In genomic region chr19:14582894-14583340, GRCh38 we compare ENCODE assay signal across 1 cellular context.
A peak's percentile ranks its signal among the peaks of the same experiment; 100 is the strongest.
TF ChIP-seq lines count a peak whose summit lies in the region.

Gene CLEC17A (plus strand): TSS chr19:14583084. CDS start chr19:14583161, 77 bp downstream.

TF ChIP-seq in GM12878, 131 proteins besides CTCF, POLR2A, EP300 and RAD21 (continued from another document and continues in another):
- TF ChIP-seq ATF7 (IDR thresholded peaks at IDR 0.05; ENCODE audit: low read depth), result peak; percentile 78; the same call in 1 of the 2 replicates
- peak; percentile 98 for TF ChIP-seq NBN (IDR thresholded peaks at IDR 0.05)
- no peak for TF ChIP-seq ZZZ3 (IDR thresholded peaks at IDR 0.05; ENCODE audit: control insufficient read depth, insufficient read length, low read depth)
- no peak for TF ChIP-seq PBX3 (IDR thresholded peaks at IDR 0.05; ENCODE audit: insufficient replicate concordance, low read depth, low read length)
- TF ChIP-seq MEF2A (IDR thresholded peaks at IDR 0.05; ENCODE audit: insufficient read depth, low read depth, low read length), result no peak
- TF ChIP-seq EGR1 (IDR thresholded peaks at IDR 0.05; ENCODE audit: borderline replicate concordance in 1 of 2, low read depth in 2 of 2, low read length in 2 of 2), result peak in 1 of 2 experiments; percentile 3; a peak in 1 of 3 replicates
- TF ChIP-seq NR2C1 (IDR thresholded peaks at IDR 0.05), result peak; percentile 64
- TF ChIP-seq SKIL (IDR thresholded peaks at IDR 0.05; ENCODE audit: low read depth, poor library complexity, severe bottlenecking), result peak; percentile 97
- TF ChIP-seq CREB1 (IDR thresholded peaks at IDR 0.05; ENCODE audit: low read depth), result peak; percentile 60; the same call in 1 of the 2 replicates
- peak; percentile 78; the same call in 1 of the 2 replicates for TF ChIP-seq ATF2 (IDR thresholded peaks at IDR 0.05; ENCODE audit: low read length)
- peak; percentile 95 to 97 for TF ChIP-seq IKZF2 (IDR thresholded peaks at IDR 0.05)
- TF ChIP-seq STAT1 (conservative IDR thresholded peaks at IDR 0.05), result no peak
- TF ChIP-seq KAT2A (conservative IDR thresholded peaks at IDR 0.05; ENCODE audit: control insufficient read depth, low read depth, low read length), result no peak
- TF ChIP-seq REST (IDR thresholded peaks at IDR 0.05; ENCODE audit: low read depth, low read length), result no peak
- peak; percentile 90 for TF ChIP-seq MTA2 (IDR thresholded peaks at IDR 0.05; ENCODE audit: low read depth)
- TF ChIP-seq SMAD1 (IDR thresholded peaks at IDR 0.05; ENCODE audit: low read depth, partially characterized antibody), result peak; percentile 83
- peak; percentile 68; the same call in 1 of the 2 replicates for TF ChIP-seq BMI1 (IDR thresholded peaks at IDR 0.05; ENCODE audit: borderline replicate concordance)
- TF ChIP-seq ZBTB40 (IDR thresholded peaks at IDR 0.05; ENCODE audit: borderline replicate concordance), result peak; percentile 26; the same call in 1 of the 2 replicates
- no peak for TF ChIP-seq HDAC6 (IDR thresholded peaks at IDR 0.05; ENCODE audit: unreplicated experiment)
- no peak for TF ChIP-seq RBBP5 (conservative IDR thresholded peaks at IDR 0.05)
- TF ChIP-seq RCOR1 (conservative IDR thresholded peaks at IDR 0.05; ENCODE audit: low read depth, low read length), result 0 out of 2 replicates have a peak, but pooled peaks have one; percentile 57
- peak; percentile 77 for TF ChIP-seq MEF2B (IDR thresholded peaks at IDR 0.05; ENCODE audit: partially characterized antibody, poor library complexity, severe bottlenecking)
- TF ChIP-seq RELA (IDR thresholded peaks at IDR 0.05; ENCODE audit: borderline replicate concordance, partially characterized antibody), result no peak
- no peak for TF ChIP-seq KLF5 (IDR thresholded peaks at IDR 0.05; ENCODE audit: partially characterized antibody)
- TF ChIP-seq RELB (IDR thresholded peaks at IDR 0.05; ENCODE audit: low read depth), result peak; percentile 87
- peak; percentile 50; the same call in 1 of the 2 replicates for TF ChIP-seq BCL11A (IDR thresholded peaks at IDR 0.05; ENCODE audit: low read depth, low read length)
- TF ChIP-seq ATF3 (IDR thresholded peaks at IDR 0.05; ENCODE audit: borderline replicate concordance, extremely low read depth, low read depth, low read length), result no peak
- TF ChIP-seq E4F1 (IDR thresholded peaks at IDR 0.05; ENCODE audit: borderline replicate concordance, partially characterized antibody), result peak; percentile 44
- no peak; the same call in 1 of the 2 replicates for TF ChIP-seq IRF5 (IDR thresholded peaks at IDR 0.05; ENCODE audit: borderline replicate concordance)
- TF ChIP-seq WRNIP1 (IDR thresholded peaks at IDR 0.05; ENCODE audit: borderline replicate concordance, low read depth, low read length), result no peak
- no peak for TF ChIP-seq FOS (IDR thresholded peaks at IDR 0.05; ENCODE audit: borderline replicate concordance, extremely low read depth, insufficient read length)
- 0 out of 2 replicates have a peak, but pooled peaks have one; percentile 70 for TF ChIP-seq MTA3 (IDR thresholded peaks at IDR 0.05; ENCODE audit: borderline replicate concordance, low read length)
- TF ChIP-seq SPI1 (IDR thresholded peaks at IDR 0.05; ENCODE audit: borderline replicate concordance, insufficient read depth, low read depth, low read length), result peak; percentile 97
- 0 out of 2 replicates have a peak, but pooled peaks have one; percentile 45 for TF ChIP-seq CHD2 (IDR thresholded peaks at IDR 0.05; ENCODE audit: borderline replicate concordance, low read depth, low read length)
- TF ChIP-seq PKNOX1 (IDR thresholded peaks at IDR 0.05), result peak; percentile 83
- TF ChIP-seq KDM1A (IDR thresholded peaks at IDR 0.05; ENCODE audit: borderline replicate concordance), result no peak
- no peak for TF ChIP-seq CHD4 (IDR thresholded peaks at IDR 0.05)
